ENCODE assay signal across 8 cellular contexts in genomic region chr1:111747282-111747734, GRCh38. TPM values are rescaled to one million over a fixed set of nuclear protein-coding genes. Genes with fewer than 3 reads are reported as not detected.
DNase-seq lines count a peak whose midpoint lies in the region; ATAC-seq and TF ChIP-seq lines count a peak whose summit lies in the region.

No MANE protein-coding gene starts in this region.

- DNase-seq in COLO829 (ENCODE audit: low spot score) (peak; percentile 44), HFF-Myc (ENCODE audit: extremely low read depth, low read depth) (peak; percentile 69), NOMO-1 treated with DMSO at 0.1 percent for 48 hours (lab: John Stamatoyannopoulos, UW; ENCODE audit: unreplicated experiment) (peak; percentile 75), fibroblast of mammary gland (ENCODE audit: low read depth) (peak; percentile 86), pons (ENCODE audit: low spot score) (peak; percentile 28)
- peak; percentile 89 for DNase-seq in activated CD8-positive, alpha-beta T cell treated with anti-CD3 and anti-CD28 coated beads, Interleukin-2, amount 10 ng/mL, durations not matched to agents 7 days and 5 days

- ATAC-seq in activated CD8-positive, alpha-beta T cell treated with anti-CD3 and anti-CD28 coated beads, Interleukin-2, amount 10 ng/mL, durations not matched to agents 7 days and 5 days, result peak; percentile 91
- ATAC-seq in HG03460 (IDR thresholded peaks at IDR 0.05; ENCODE audit: unreplicated experiment), result no peak
- ATAC-seq in GM18870 (IDR thresholded peaks at IDR 0.05; ENCODE audit: unreplicated experiment), result no peak

- H3K36me3 Mint-ChIP-seq in activated CD8-positive, alpha-beta T cell treated with anti-CD3 and anti-CD28 coated beads, Interleukin-2, amount 10 ng/mL, durations not matched to agents 7 days and 5 days (ENCODE audit: low read depth), result no peaks in the 10 kb centered on the region

- peaks cover 17% of the 10 kb centered on the region for H3K27me3 Mint-ChIP-seq in activated CD8-positive, alpha-beta T cell treated with anti-CD3 and anti-CD28 coated beads, Interleukin-2, amount 10 ng/mL, durations not matched to agents 7 days and 5 days (ENCODE audit: low read depth)

- TF ChIP-seq CTCF in HFF-Myc (IDR thresholded peaks at IDR 0.05; ENCODE audit: low read depth, low read length, missing control alignments) (peak; percentile 80), fibroblast of mammary gland (conservative IDR thresholded peaks at IDR 0.05; ENCODE audit: control insufficient read depth, insufficient read depth, low read depth, low read length) (peak; percentile 75)

- H3K4me3 Mint-ChIP-seq in activated CD8-positive, alpha-beta T cell treated with anti-CD3 and anti-CD28 coated beads, Interleukin-2, amount 10 ng/mL, durations not matched to agents 7 days and 5 days, result no peak overlapping the region

- POLR2A ChIA-PET in activated CD8-positive, alpha-beta T cell treated with anti-CD3 and anti-CD28 coated beads, Interleukin-2, amount 10 ng/mL, durations not matched to agents 7 days and 5 days (lab: Charles Lee), result interaction anchor here (1.3 to 1.7 kb wide), 3 partner anchors 9 to 240 kb away, joined by 3 to 7 read pairs (median 5); partner anchors contain the start of gene INKA2

- H3K9me3 Mint-ChIP-seq in activated CD8-positive, alpha-beta T cell treated with anti-CD3 and anti-CD28 coated beads, Interleukin-2, amount 10 ng/mL, durations not matched to agents 7 days and 5 days (ENCODE audit: insufficient read depth), result no peaks in the 10 kb centered on the region

- no peak overlapping the region for H3K27ac Mint-ChIP-seq in activated CD8-positive, alpha-beta T cell treated with anti-CD3 and anti-CD28 coated beads, Interleukin-2, amount 10 ng/mL, durations not matched to agents 7 days and 5 days

- peaks cover 25% of the 10 kb centered on the region for H3K4me1 Mint-ChIP-seq in activated CD8-positive, alpha-beta T cell treated with anti-CD3 and anti-CD28 coated beads, Interleukin-2, amount 10 ng/mL, durations not matched to agents 7 days and 5 days (ENCODE audit: low read depth)

- H3K4me3 ChIP-seq in HFF-Myc (replicated peaks; ENCODE audit: low read depth, low read length), result no peak overlapping the region
- H3K4me3 ChIP-seq in fibroblast of mammary gland (ENCODE audit: control insufficient read depth, low read depth, low read length), result no peak overlapping the region

- CTCF ChIA-PET in activated CD8-positive, alpha-beta T cell treated with anti-CD3 and anti-CD28 coated beads, Interleukin-2, amount 10 ng/mL, durations not matched to agents 7 days and 5 days (lab: Charles Lee), result interaction anchor here (0.7 to 8.1 kb wide), 36 partner anchors 9 to 548 kb away, joined by 3 to 79 read pairs (median 4); partner anchors contain the start of genes DDX20 and INKA2

RNA-seq across cellular contexts. Expression of gene INKA2, which starts 8.1 kb away (rescaled TPM):
- 1 to 10 TPM; 4.1 to 4.3 TPM for total RNA-seq in activated CD8-positive, alpha-beta T cell treated with anti-CD3 and anti-CD28 coated beads, Interleukin-2, amount 10 ng/mL, durations not matched to agents 7 days and 5 days

RNA-seq across cellular contexts. Expression of gene DDX20, which starts 8.4 kb away (rescaled TPM):
- total RNA-seq in activated CD8-positive, alpha-beta T cell treated with anti-CD3 and anti-CD28 coated beads, Interleukin-2, amount 10 ng/mL, durations not matched to agents 7 days and 5 days, result 10 to 100 TPM; 18.1 to 18.9 TPM

Comparison
In these comparisons a context has a peak if more than half of its experiments do, and no peak if none do; other contexts are left out.
1. DNase-seq: peak in every context shown above with its lines; median percentile 89 in activated CD8-positive, alpha-beta T cell treated with anti-CD3 and anti-CD28 coated beads, Interleukin-2, amount 10 ng/mL, durations not matched to agents 7 days and 5 days; 86 in fibroblast of mammary gland; 75 in NOMO-1 treated with DMSO at 0.1 percent for 48 hours; 69 in HFF-Myc; 44 in COLO829; 28 in pons.